In the genomic region with DNA sequence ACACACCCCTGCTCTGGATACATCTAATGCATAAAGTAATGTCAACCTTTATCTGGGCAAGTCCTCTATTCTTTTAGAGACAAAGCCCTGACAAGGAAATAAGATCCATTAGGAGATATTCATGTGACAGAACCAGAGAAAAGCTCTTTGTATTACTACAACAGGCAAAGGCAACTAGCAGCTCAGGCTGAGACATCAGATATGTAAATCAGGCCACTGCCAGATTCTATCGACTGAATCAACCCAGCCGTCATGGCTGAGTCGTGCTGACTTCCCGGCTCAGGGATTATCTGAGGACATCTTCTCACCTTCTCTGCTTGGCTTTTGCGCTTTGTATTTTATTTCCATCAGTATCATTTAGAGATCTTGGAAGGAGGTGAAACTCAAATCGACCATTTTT, we compare ENCODE assay signal across 1 cellular context.
TF ChIP-seq lines count a peak whose summit lies in the region.

No MANE protein-coding gene starts in this region.

TF ChIP-seq in WTC11, 78 proteins besides CTCF, POLR2A, EP300 and RAD21 (continued from another document):
- TF ChIP-seq, protein P1, sequence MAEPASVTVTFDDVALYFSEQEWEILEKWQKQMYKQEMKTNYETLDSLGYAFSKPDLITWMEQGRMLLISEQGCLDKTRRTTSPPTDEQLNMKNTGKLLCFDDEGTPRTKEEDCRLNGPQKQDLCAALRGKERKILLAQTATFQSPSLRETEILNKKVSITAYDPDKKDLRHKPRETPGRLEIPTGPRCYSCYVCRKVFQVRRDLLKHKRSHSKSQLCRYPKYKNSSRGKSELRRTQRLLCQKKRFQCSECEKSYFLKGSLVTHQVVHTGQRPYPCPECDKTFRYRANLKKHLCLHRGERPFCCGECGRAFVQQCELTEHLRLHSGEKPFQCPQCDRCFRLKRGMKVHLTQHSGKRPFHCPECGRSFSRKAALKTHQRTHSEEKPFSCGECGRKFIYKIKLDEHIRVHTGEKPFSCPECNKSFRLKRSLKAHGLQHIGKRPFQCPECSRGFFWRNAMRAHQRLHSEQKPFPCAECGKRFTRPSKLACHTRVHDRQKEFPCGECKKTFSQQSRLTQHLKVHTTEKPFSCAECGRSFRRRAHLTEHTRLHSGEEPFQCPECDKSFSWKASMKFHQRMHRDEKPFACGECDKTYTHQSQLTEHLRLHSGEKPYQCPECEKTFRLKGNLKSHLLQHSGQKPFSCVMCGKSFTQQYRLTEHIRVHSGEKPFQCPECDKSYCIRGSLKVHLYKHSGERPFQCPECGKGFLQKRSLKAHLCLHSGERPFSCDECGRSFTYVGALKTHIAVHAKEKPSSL (CRISPR knock-in tag; conservative IDR thresholded peaks at IDR 0.05): no peak
- TF ChIP-seq, protein P2, sequence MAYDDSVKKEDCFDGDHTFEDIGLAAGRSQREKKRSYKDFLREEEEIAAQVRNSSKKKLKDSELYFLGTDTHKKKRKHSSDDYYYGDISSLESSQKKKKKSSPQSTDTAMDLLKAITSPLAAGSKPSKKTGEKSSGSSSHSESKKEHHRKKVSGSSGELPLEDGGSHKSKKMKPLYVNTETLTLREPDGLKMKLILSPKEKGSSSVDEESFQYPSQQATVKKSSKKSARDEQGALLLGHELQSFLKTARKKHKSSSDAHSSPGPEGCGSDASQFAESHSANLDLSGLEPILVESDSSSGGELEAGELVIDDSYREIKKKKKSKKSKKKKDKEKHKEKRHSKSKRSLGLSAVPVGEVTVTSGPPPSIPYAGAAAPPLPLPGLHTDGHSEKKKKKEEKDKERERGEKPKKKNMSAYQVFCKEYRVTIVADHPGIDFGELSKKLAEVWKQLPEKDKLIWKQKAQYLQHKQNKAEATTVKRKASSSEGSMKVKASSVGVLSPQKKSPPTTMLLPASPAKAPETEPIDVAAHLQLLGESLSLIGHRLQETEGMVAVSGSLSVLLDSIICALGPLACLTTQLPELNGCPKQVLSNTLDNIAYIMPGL (CRISPR knock-in tag; IDR thresholded peaks at IDR 0.05): no peak
- no peak for TF ChIP-seq TP53 (CRISPR knock-in tag; IDR thresholded peaks at IDR 0.05)
- no peak for TF ChIP-seq NR3C1 (CRISPR knock-in tag; conservative IDR thresholded peaks at IDR 0.05; ENCODE audit: low read depth)
- TF ChIP-seq CREM (CRISPR knock-in tag; IDR thresholded peaks at IDR 0.05): no peak
- TF ChIP-seq, protein P3, sequence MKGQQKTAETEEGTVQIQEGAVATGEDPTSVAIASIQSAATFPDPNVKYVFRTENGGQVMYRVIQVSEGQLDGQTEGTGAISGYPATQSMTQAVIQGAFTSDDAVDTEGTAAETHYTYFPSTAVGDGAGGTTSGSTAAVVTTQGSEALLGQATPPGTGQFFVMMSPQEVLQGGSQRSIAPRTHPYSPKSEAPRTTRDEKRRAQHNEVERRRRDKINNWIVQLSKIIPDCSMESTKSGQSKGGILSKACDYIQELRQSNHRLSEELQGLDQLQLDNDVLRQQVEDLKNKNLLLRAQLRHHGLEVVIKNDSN (CRISPR knock-in tag; IDR thresholded peaks at IDR 0.05): no peak
